Comparison of ENCODE assay signal across 8 cellular contexts in the genomic region with DNA sequence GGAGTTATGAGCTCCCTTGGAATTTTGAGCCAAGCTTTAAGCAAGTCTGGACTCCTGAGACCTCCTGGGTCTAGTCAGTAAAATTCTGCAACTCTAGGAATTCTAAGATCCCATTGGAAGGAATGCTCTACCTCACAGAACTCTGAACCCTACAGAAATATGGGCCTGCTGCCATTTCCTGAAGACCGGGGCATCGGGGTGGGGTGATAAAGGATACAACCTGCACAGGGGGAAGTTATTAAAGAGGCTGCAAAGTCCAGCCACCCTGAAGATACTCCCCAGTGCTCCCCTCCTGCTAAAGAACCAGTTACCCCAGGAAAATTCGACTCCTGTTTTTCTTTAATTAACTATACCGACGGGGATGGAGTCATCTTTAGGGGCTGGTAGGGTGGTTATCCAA. TPM values are rescaled to one million over a fixed set of nuclear protein-coding genes. Genes with fewer than 3 reads are reported as not detected.
DNase-seq lines count a peak whose midpoint lies in the region; ATAC-seq and TF ChIP-seq lines count a peak whose summit lies in the region.
"Had no signal": no experiment of that assay in that cellular context is flagged by ENCODE, and none has a peak within 500 bp of the region (broad histone marks: within the 10 kb centered on the region; RNA-seq: fewer than 3 reads in every experiment).

No MANE protein-coding gene starts in this region.

- H3K79me2 ChIP-seq in mammary epithelial cell (ENCODE audit: insufficient read depth, low read length) = peaks cover 47% of the 10 kb centered on the region

- H3K27ac Mint-ChIP-seq in CD8-positive, alpha-beta T cell = peak overlapping the region; percentile 37
- H3K27ac Mint-ChIP-seq in nephron progenitor cell = peak overlapping the region; percentile 97

- H3K4me3 Mint-ChIP-seq in CD8-positive, alpha-beta T cell = no peak overlapping the region
- peak overlapping the region; percentile 98 for H3K4me3 Mint-ChIP-seq in nephron progenitor cell

- H3K4me3 ChIP-seq in CD8-positive, alpha-beta T cell (ENCODE audit: low read depth, low read length) = no peak overlapping the region
- H3K4me3 ChIP-seq in mammary epithelial cell (replicated peaks in 1 of 3; ENCODE audit: insufficient read depth in 1 of 3, low read depth in 2 of 3, low read length in 3 of 3) = peak overlapping the region in 2 of 3 experiments; percentile 11 to 40

- no peak for TF ChIP-seq CTCF in CD8-positive, alpha-beta T cell (IDR thresholded peaks at IDR 0.05)
- TF ChIP-seq CTCF in mammary epithelial cell (conservative IDR thresholded peaks at IDR 0.05 in 1 of 2, IDR thresholded peaks at IDR 0.05 in 1 of 2; ENCODE audit: extremely low read depth in 1 of 2, insufficient read depth in 1 of 2, low read depth in 1 of 2, low read length in 2 of 2) (no peak), nephron progenitor cell (IDR thresholded peaks at IDR 0.05) (no peak)

- H3K4me1 Mint-ChIP-seq in CD8-positive, alpha-beta T cell (ENCODE audit: low read depth) = peaks cover 59% of the 10 kb centered on the region
- H3K4me1 Mint-ChIP-seq in nephron progenitor cell = peaks cover 40% of the 10 kb centered on the region

- no peak for ATAC-seq in CD8-positive, alpha-beta T cell
- ATAC-seq in HG03439 (IDR thresholded peaks at IDR 0.05; ENCODE audit: unreplicated experiment) = no peak

- H3K36me3 ChIP-seq in CD8-positive, alpha-beta T cell (ENCODE audit: insufficient read depth, low read length) = peaks cover 7% of the 10 kb centered on the region
- H3K36me3 ChIP-seq in mammary epithelial cell (ENCODE audit: insufficient read depth, low read length) = peaks cover 3% of the 10 kb centered on the region

- no peaks in the 10 kb centered on the region for H3K9me3 ChIP-seq in CD8-positive, alpha-beta T cell (ENCODE audit: low read length)
- no peaks in the 10 kb centered on the region for H3K9me3 ChIP-seq in mammary epithelial cell (replicated peaks; ENCODE audit: insufficient read depth, low read length)

- POLR2A ChIA-PET in CD8-positive, alpha-beta T cell (lab: Charles Lee) = interaction anchor here (1.0 kb wide), 2 partner anchors 12 to 18 kb away, joined by 3 to 4 read pairs; partner anchors contain the start of gene GEMIN7

- no peaks in the 10 kb centered on the region for H3K27me3 ChIP-seq in CD8-positive, alpha-beta T cell (ENCODE audit: insufficient read depth, low read length)
- no peaks in the 10 kb centered on the region for H3K27me3 ChIP-seq in mammary epithelial cell (ENCODE audit: insufficient read depth, low read length)

- intact Hi-C loops in CD8-positive, alpha-beta T cell (cut with DNase I, micrococcal nuclease) = loop anchor here in 1 of 2 experiments (5.0 kb wide), 1 partner anchor 53 kb away; the partner anchor contains the start of gene CLASRP
- intact Hi-C loops in mammary epithelial cell (cut with micrococcal nuclease) = loop anchor here (5.0 kb wide), 1 partner anchor 247 kb away; no protein-coding TSS in a partner anchor

- H3K27ac ChIP-seq in CD8-positive, alpha-beta T cell (ENCODE audit: low read depth, low read length) = no peak overlapping the region
- peak overlapping the region; percentile 31 for H3K27ac ChIP-seq in mammary epithelial cell (ENCODE audit: insufficient read depth, low read depth, low read length)

- peaks cover 26% of the 10 kb centered on the region for H3K36me3 Mint-ChIP-seq in CD8-positive, alpha-beta T cell
- H3K36me3 Mint-ChIP-seq in nephron progenitor cell (ENCODE audit: low read depth) = peaks cover 44% of the 10 kb centered on the region

- BruUV-seq in mammary epithelial cell (replicated peaks; lab: Mats Ljungman, UMichigan) = no TSS peak

- H3K27me3 Mint-ChIP-seq in CD8-positive, alpha-beta T cell (ENCODE audit: low read depth) = no peaks in the 10 kb centered on the region
- H3K27me3 Mint-ChIP-seq in nephron progenitor cell (ENCODE audit: low read depth, poor library complexity) = peaks cover 3% of the 10 kb centered on the region

- no peak overlapping the region for H3K9ac ChIP-seq in mammary epithelial cell (ENCODE audit: insufficient read depth, low read length)

- CTCF ChIA-PET in CD8-positive, alpha-beta T cell (lab: Charles Lee) = interaction anchor here (1.1 to 1.2 kb wide), 2 partner anchors 16 to 77 kb away, joined by 4 to 6 read pairs; no protein-coding TSS in a partner anchor
- CTCF ChIA-PET in mammary epithelial cell (lab: Charles Lee; ENCODE audit: low non-redundant PET) = interaction anchor here (0.6 kb wide), 1 partner anchor 102 kb away, joined by 3 read pairs; no protein-coding TSS in a partner anchor

- WGBS in mammary epithelial cell (ENCODE audit: low coverage, missing lambda C conversion rate) = 13% methylated on average over 5 of the region's 5 CpGs

- peaks cover 49% of the 10 kb centered on the region for H3K4me1 ChIP-seq in CD8-positive, alpha-beta T cell (ENCODE audit: insufficient read depth, low read length)
- peaks cover 26% of the 10 kb centered on the region for H3K4me1 ChIP-seq in mammary epithelial cell (ENCODE audit: insufficient read depth, low read length)

- dilution Hi-C loops in mammary epithelial cell (cut with HindIII; ENCODE audit: low sequenced_read_pairs) = no loop called here

- no peaks in the 10 kb centered on the region for H4K20me1 ChIP-seq in mammary epithelial cell (ENCODE audit: insufficient read depth, low read length)

- peak overlapping the region; percentile 75 for H2AFZ ChIP-seq in mammary epithelial cell (ENCODE audit: low read depth, low read length)

- no peaks in the 10 kb centered on the region for H3K9me3 Mint-ChIP-seq in CD8-positive, alpha-beta T cell
- no peaks in the 10 kb centered on the region for H3K9me3 Mint-ChIP-seq in nephron progenitor cell

- DNase-seq in CD8-positive, alpha-beta T cell = no peak
- DNase-seq in mammary epithelial cell = no peak
- DNase-seq in nephron progenitor cell = no peak
- no peak for DNase-seq in DMS153 (lab: John Stamatoyannopoulos, UW)
- no peak for DNase-seq in GOT3 (lab: John Stamatoyannopoulos, UW)
- DNase-seq: activated gamma-delta T cell treated with Interleukin-2 at 50 U/mL for 16 hours, NCI-H2081 treated with DMSO at 0.1 percent for 48 hours had no signal

- H3K4me2 ChIP-seq in mammary epithelial cell (ENCODE audit: insufficient read depth, low read depth, low read length) = peak overlapping the region; percentile 93

- in situ Hi-C loops in mammary epithelial cell (cut with MboI; ENCODE audit: low sequenced_read_pairs in 2 of 2) = loop anchor here in 1 of 2 donors (5.0 kb wide), 1 partner anchor 87 kb away; the partner anchor contains the start of genes BLOC1S3 and TRAPPC6A

RNA-seq across cellular contexts. Expression of gene PPP1R37, which starts 2.4 kb away (rescaled TPM):
- 10 to 100 TPM; 19.3 to 19.9 TPM for total RNA-seq in CD8-positive, alpha-beta T cell
- 10 to 100 TPM; 32.9 to 48.0 TPM for total RNA-seq in mammary epithelial cell
- polyA plus RNA-seq in mammary epithelial cell = 15.2 TPM
- 15.8 TPM for polyA minus RNA-seq in mammary epithelial cell

RNA-seq across cellular contexts. Expression of gene GEMIN7, which starts 11.5 kb away (rescaled TPM):
- 1 to 10 TPM; 7.2 to 7.7 TPM for total RNA-seq in CD8-positive, alpha-beta T cell
- 10 to 100 TPM in 1 of 2 donors, 1 to 10 TPM in 1; 9.5 to 18.6 TPM for total RNA-seq in mammary epithelial cell
- polyA plus RNA-seq in mammary epithelial cell = 41.3 TPM
- polyA minus RNA-seq in mammary epithelial cell = 4.1 TPM

RNA-seq across cellular contexts. Expression of gene ZNF296, which starts 14.3 kb away (rescaled TPM):
- 1 to 10 TPM; 2.6 to 3.4 TPM for total RNA-seq in CD8-positive, alpha-beta T cell
- under 1 TPM in 1 of 2 donors, not detected in 1; 0.66 TPM for total RNA-seq in mammary epithelial cell
- 0.22 TPM for polyA plus RNA-seq in mammary epithelial cell
- polyA minus RNA-seq in mammary epithelial cell = 0.41 TPM

RNA-seq across cellular contexts. Expression of gene CLASRP, which starts 51.8 kb away (rescaled TPM):
- total RNA-seq in CD8-positive, alpha-beta T cell = 100 to 1,000 TPM; 144 to 153 TPM
- total RNA-seq in mammary epithelial cell = 10 to 100 TPM; 19.5 to 69.5 TPM
- 16.9 TPM for polyA plus RNA-seq in mammary epithelial cell
- 32.6 TPM for polyA minus RNA-seq in mammary epithelial cell
